ENCODE assay signal across 8 cellular contexts in genomic region chr7:134943785-134944400, GRCh38. TPM values are rescaled to one million over a fixed set of nuclear protein-coding genes. Genes with fewer than 3 reads are reported as not detected.
A peak's percentile ranks its signal among the peaks of the same experiment; 100 is the strongest.
DNase-seq lines count a peak whose midpoint lies in the region; ATAC-seq, FAIRE-seq and TF ChIP-seq lines count a peak whose summit lies in the region.

No MANE protein-coding gene starts in this region.

- in situ Hi-C loops in HepG2 (cut with HindIII; ENCODE audit: extremely low pct_ligation_motif_present, low pct_unique_long_range_greater_than_20kb): no loop called here
- in situ Hi-C loops in transverse colon (cut with MboI; ENCODE audit: low pct_ligation_motif_present in 1 of 4, low pct_unique_long_range_greater_than_20kb in 1 of 4, low sequenced_read_pairs in 3 of 4): no loop called here

- ATAC-seq in HG03196 (IDR thresholded peaks at IDR 0.05; ENCODE audit: unreplicated experiment): peak; percentile 67
- peak; percentile 73 for ATAC-seq in HepG2

- H3K4me2 ChIP-seq in HepG2 (ENCODE audit: low read depth, low read length): no peak overlapping the region

- BruUV-seq in HepG2 (replicated peaks; lab: Mats Ljungman, UMichigan): no TSS peak

- intact Hi-C loops in left ventricle myocardium inferior (cut with micrococcal nuclease): no loop called here
- intact Hi-C loops in cardiac septum (cut with DNase I): loop anchor here (5.0 kb wide), 1 partner anchor 257 kb away; no protein-coding TSS in a partner anchor
- intact Hi-C loops in HepG2 (cut with micrococcal nuclease; ENCODE audit: unreplicated experiment): loop anchor here (2.0 to 10.0 kb wide), 6 partner anchors 52 to 311 kb away; no protein-coding TSS in a partner anchor
- intact Hi-C loops in transverse colon (cut with DNase I; ENCODE audit: low total_unique reads): loop anchor here (10.0 kb wide), 1 partner anchor 249 kb away; no protein-coding TSS in a partner anchor

- no peak for TF ChIP-seq POLR2A in HepG2 (IDR thresholded peaks at IDR 0.05; ENCODE audit: insufficient read depth in 1 of 2, low read depth in 2 of 2, low read length in 2 of 2)
- TF ChIP-seq POLR2A in transverse colon (IDR thresholded peaks at IDR 0.05): no peak

- H3K4me1 ChIP-seq in left ventricle myocardium inferior (peaks cover 20% of the 10 kb centered on the region), HepG2 (ENCODE audit: insufficient read depth, low read length) (peaks cover 51% of the 10 kb centered on the region), transverse colon (no peaks in the 10 kb centered on the region)

- no peak overlapping the region for H3K9ac ChIP-seq in HepG2 (ENCODE audit: insufficient read depth, low read depth, low read length)

- H3K79me2 ChIP-seq in HepG2 (ENCODE audit: insufficient read depth, low read length): no peaks in the 10 kb centered on the region

- TF ChIP-seq CTCF in left ventricle myocardium inferior (IDR thresholded peaks at IDR 0.05; ENCODE audit: borderline replicate concordance) (peak; percentile 58), HepG2 (CRISPR knock-in tag; IDR thresholded peaks at IDR 0.05) (peak; percentile 69), transverse colon (IDR thresholded peaks at IDR 0.05) (no peak)

- TF ChIP-seq RAD21 in HepG2 (CRISPR knock-in tag; IDR thresholded peaks at IDR 0.05): peak; percentile 78

- H3K4me3 ChIP-seq in left ventricle myocardium inferior: no peak overlapping the region
- H3K4me3 ChIP-seq in HepG2 (replicated peaks in 1 of 3; ENCODE audit: insufficient read depth in 1 of 3, low read depth in 2 of 3, low read length in 3 of 3): no peak overlapping the region
- H3K4me3 ChIP-seq in transverse colon: no peak overlapping the region

- no peaks in the 10 kb centered on the region for H4K20me1 ChIP-seq in HepG2 (ENCODE audit: insufficient read depth, low read length)

- TF ChIP-seq EP300 in HepG2 (IDR thresholded peaks at IDR 0.05; ENCODE audit: low read depth in 2 of 2, low read length in 2 of 2): no peak
- no peak for TF ChIP-seq EP300 in HepG2 (CRISPR knock-in tag; IDR thresholded peaks at IDR 0.05; ENCODE audit: borderline replicate concordance)
- TF ChIP-seq EP300 in transverse colon (IDR thresholded peaks at IDR 0.05; ENCODE audit: low read depth): no peak

- no peaks in the 10 kb centered on the region for H3K27me3 ChIP-seq in left ventricle myocardium inferior (ENCODE audit: low read depth)
- no peaks in the 10 kb centered on the region for H3K27me3 ChIP-seq in HepG2 (ENCODE audit: control insufficient read depth in 1 of 2, insufficient read depth in 2 of 2, low read length in 2 of 2)
- H3K27me3 ChIP-seq in transverse colon: no peaks in the 10 kb centered on the region

- POLR2A ChIA-PET in HepG2 (lab: Yijun Ruan, JAX): no interaction called here

- H3K36me3 ChIP-seq in left ventricle myocardium inferior: peaks cover 56% of the 10 kb centered on the region
- H3K36me3 ChIP-seq in HepG2 (replicated peaks in 1 of 2; ENCODE audit: control insufficient read depth in 1 of 2, insufficient read depth in 2 of 2, low read length in 2 of 2): peaks cover 9 to 34% of the 10 kb centered on the region in 2 experiments; a peak in 4 of 5 replicates
- peaks cover 0 to 12% (median 3%) of the 10 kb centered on the region in 4 donors for H3K36me3 ChIP-seq in transverse colon

- DNase-seq in left ventricle myocardium inferior (no peak), cardiac septum (ENCODE audit: low spot score) (no peak), SHP77 treated with DMSO at 0.1 percent for 48 hours (lab: John Stamatoyannopoulos, UW) (peak; percentile 7), HepG2 (ENCODE audit: low spot score) (peak; percentile 57), NCI-H1436 (lab: John Stamatoyannopoulos, UW) (no peak), GM19238 (ENCODE audit: insufficient read length, low spot score) (no peak), transverse colon (no peak)

- H3K9me3 ChIP-seq in left ventricle myocardium inferior (replicated peaks) (no peaks in the 10 kb centered on the region), HepG2 (ENCODE audit: low read length) (no peaks in the 10 kb centered on the region), transverse colon (no peaks in the 10 kb centered on the region)

- no peak for FAIRE-seq in HepG2 (lab: Jason Lieb, UNC)

- WGBS in HepG2 (ENCODE audit: low lambda C conversion rate): 83% methylated on average over 3 of the region's 3 CpGs
- 36 to 45% methylated on average over 3 of the region's 3 CpGs for WGBS in transverse colon (ENCODE audit: low coverage in 1 of 2), 2 donors

- CTCF ChIA-PET in HepG2 (lab: Yijun Ruan, JAX; ENCODE audit: low intra/inter-chr PET ratio, low total read pairs): interaction anchor here (0.8 to 1.4 kb wide), 2 partner anchors 219 to 311 kb away, joined by 3 to 8 read pairs; no protein-coding TSS in a partner anchor

- H3K27ac ChIP-seq in left ventricle myocardium inferior (replicated peaks): no peak overlapping the region
- H3K27ac ChIP-seq in HepG2 (ENCODE audit: extremely low read length, insufficient read depth, low read length): no peak overlapping the region
- no peak overlapping the region for H3K27ac ChIP-seq in transverse colon

- no peak overlapping the region for H2AFZ ChIP-seq in HepG2 (ENCODE audit: low read length)

TF ChIP-seq in HepG2, 621 proteins besides CTCF, POLR2A, EP300 and RAD21 (continues in another document):
- peak; percentile 89 for TF ChIP-seq STAG1 (CRISPR knock-in tag; IDR thresholded peaks at IDR 0.05)
- TF ChIP-seq SATB2 (CRISPR knock-in tag; IDR thresholded peaks at IDR 0.05): peak; percentile 70; the same call in 1 of the 2 replicates
- no peak for TF ChIP-seq PATZ1 (CRISPR knock-in tag; IDR thresholded peaks at IDR 0.05)
- TF ChIP-seq IKZF1 (IDR thresholded peaks at IDR 0.05): no peak
- TF ChIP-seq, protein P1, sequence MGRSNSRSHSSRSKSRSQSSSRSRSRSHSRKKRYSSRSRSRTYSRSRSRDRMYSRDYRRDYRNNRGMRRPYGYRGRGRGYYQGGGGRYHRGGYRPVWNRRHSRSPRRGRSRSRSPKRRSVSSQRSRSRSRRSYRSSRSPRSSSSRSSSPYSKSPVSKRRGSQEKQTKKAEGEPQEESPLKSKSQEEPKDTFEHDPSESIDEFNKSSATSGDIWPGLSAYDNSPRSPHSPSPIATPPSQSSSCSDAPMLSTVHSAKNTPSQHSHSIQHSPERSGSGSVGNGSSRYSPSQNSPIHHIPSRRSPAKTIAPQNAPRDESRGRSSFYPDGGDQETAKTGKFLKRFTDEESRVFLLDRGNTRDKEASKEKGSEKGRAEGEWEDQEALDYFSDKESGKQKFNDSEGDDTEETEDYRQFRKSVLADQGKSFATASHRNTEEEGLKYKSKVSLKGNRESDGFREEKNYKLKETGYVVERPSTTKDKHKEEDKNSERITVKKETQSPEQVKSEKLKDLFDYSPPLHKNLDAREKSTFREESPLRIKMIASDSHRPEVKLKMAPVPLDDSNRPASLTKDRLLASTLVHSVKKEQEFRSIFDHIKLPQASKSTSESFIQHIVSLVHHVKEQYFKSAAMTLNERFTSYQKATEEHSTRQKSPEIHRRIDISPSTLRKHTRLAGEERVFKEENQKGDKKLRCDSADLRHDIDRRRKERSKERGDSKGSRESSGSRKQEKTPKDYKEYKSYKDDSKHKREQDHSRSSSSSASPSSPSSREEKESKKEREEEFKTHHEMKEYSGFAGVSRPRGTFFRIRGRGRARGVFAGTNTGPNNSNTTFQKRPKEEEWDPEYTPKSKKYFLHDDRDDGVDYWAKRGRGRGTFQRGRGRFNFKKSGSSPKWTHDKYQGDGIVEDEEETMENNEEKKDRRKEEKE (IDR thresholded peaks at IDR 0.05): no peak
- no peak for TF ChIP-seq SYNCRIP (IDR thresholded peaks at IDR 0.05; ENCODE audit: insufficient read depth, low read depth, low read length)
- 0 out of 2 replicates have a peak, but pooled peaks have one; percentile 16 for TF ChIP-seq SOX5 (CRISPR knock-in tag; IDR thresholded peaks at IDR 0.05; ENCODE audit: borderline replicate concordance)

RNA-seq across cellular contexts. Expression of gene AGBL3, which starts 42.4 kb away (rescaled TPM):
- total RNA-seq in left ventricle myocardium inferior: 1.5 TPM
- total RNA-seq in cardiac septum: 1.4 TPM
- total RNA-seq in HepG2 (2016; rRNA removed; fragmentation: Illumina TruSeq; extraction: Trizol): 5.5 and 7.2 TPM in 2 replicates
- total RNA-seq in HepG2 (2016; cell fraction: cytosol; rRNA removed; fragmentation: Illumina TruSeq; extraction: Trizol; ENCODE audit: low read depth): 0.71 and 0.91 TPM in 2 replicates
- total RNA-seq in HepG2 (2016; cell fraction: insoluble cytoplasmic fraction; rRNA removed; fragmentation: Illumina TruSeq; extraction: Trizol): 6.2 and 8.4 TPM in 2 replicates
- total RNA-seq in HepG2 (2016; cell fraction: membrane; rRNA removed; fragmentation: Illumina TruSeq; extraction: Trizol): 2.8 and 3.1 TPM in 2 replicates
- 16.0 and 17.0 TPM in 2 replicates for total RNA-seq in HepG2 (2016; cell fraction: nucleus; rRNA removed; fragmentation: Illumina TruSeq; extraction: Trizol)
- 2.0 and 2.2 TPM in 2 replicates for polyA plus RNA-seq in HepG2 (2011; rRNA removed)
- 0.87 and 1.5 TPM in 2 replicates for polyA plus RNA-seq in HepG2 (2011; cell fraction: cytosol; rRNA removed)
- 2.3 and 4.2 TPM in 2 replicates for polyA plus RNA-seq in HepG2 (2011; cell fraction: nucleus; rRNA removed)
- 3.5 and 5.1 TPM in 2 replicates for polyA plus RNA-seq in HepG2 (2012)
- 1.1 and 1.4 TPM in 2 replicates for polyA plus RNA-seq in HepG2 (2016; cell fraction: cytosol; fragmentation: Illumina TruSeq; extraction: Trizol; ENCODE audit: low read depth)
- 6.1 and 6.8 TPM in 2 replicates for polyA plus RNA-seq in HepG2 (2016; cell fraction: insoluble cytoplasmic fraction; fragmentation: Illumina TruSeq; extraction: Trizol; ENCODE audit: low read depth)
- polyA plus RNA-seq in HepG2 (2016; cell fraction: membrane; fragmentation: Illumina TruSeq; extraction: Trizol; ENCODE audit: low read depth): 2.3 and 2.4 TPM in 2 replicates
- 23.0 and 23.2 TPM in 2 replicates for polyA plus RNA-seq in HepG2 (2016; cell fraction: nucleus; fragmentation: Illumina TruSeq; extraction: Trizol; ENCODE audit: insufficient read depth, low read depth)
- 0.26 and 1.0 TPM in 2 replicates for polyA minus RNA-seq in HepG2 (2011; rRNA and poly(A)+ RNA removed; ENCODE audit: low replicate concordance)
- polyA minus RNA-seq in HepG2 (2011; cell fraction: cytosol; rRNA and poly(A)+ RNA removed): 0.20 and 0.35 TPM in 2 replicates
- 11.5 and 11.9 TPM in 2 replicates for polyA minus RNA-seq in HepG2 (2011; cell fraction: nucleus; rRNA and poly(A)+ RNA removed)
- total RNA-seq in transverse colon: 1 to 10 TPM in 2 of 4 donors, under 1 TPM in 1, not detected in 1; 0.41 to 2.6 (median 1.1) TPM

Comparison
In these comparisons a context has a peak if more than half of its experiments do, and no peak if none do; other contexts are left out.
1. DNase-seq: peak in SHP77 treated with DMSO at 0.1 percent for 48 hours (single experiment) and HepG2 (single experiment); none in left ventricle myocardium inferior (single experiment), cardiac septum (single experiment), NCI-H1436 (single experiment), GM19238 (single experiment) and transverse colon (single experiment).
2. CTCF ChIP-seq: peak in left ventricle myocardium inferior (single experiment) and HepG2 (single experiment); none in transverse colon (0 of 5).